In the genomic region with DNA sequence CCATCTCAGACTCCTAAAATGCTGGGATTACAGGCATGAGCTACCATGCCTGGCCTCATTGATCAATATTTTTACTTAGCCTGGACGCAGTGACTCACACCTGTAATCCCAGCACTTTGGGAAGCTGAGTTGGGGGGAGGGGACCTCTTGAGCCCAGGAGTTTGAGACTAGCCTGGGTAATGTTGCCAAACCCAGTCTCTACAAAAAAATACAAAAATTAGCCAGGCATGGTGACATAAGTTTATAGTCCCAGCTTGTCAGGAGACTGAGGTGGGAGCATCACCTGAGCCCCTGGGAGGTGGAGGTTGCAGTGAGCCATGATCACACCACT, we compare ENCODE assay signal across 10 cellular contexts. TPM values are rescaled to one million over a fixed set of nuclear protein-coding genes. Genes with fewer than 3 reads are reported as not detected.
DNase-seq lines count a peak whose midpoint lies in the region; ATAC-seq and TF ChIP-seq lines count a peak whose summit lies in the region.
"Had no signal": no experiment of that assay in that cellular context is flagged by ENCODE, and none has a peak within 500 bp of the region (broad histone marks: within the 10 kb centered on the region; RNA-seq: fewer than 3 reads in every experiment).

No MANE protein-coding gene starts in this region.

- H4K20me1 ChIP-seq in hepatocyte (ENCODE audit: insufficient read depth, poor library complexity, severe bottlenecking) = peaks cover 10% of the 10 kb centered on the region

- no peaks in the 10 kb centered on the region for H3K9me2 ChIP-seq in hepatocyte (replicated peaks; ENCODE audit: insufficient read depth)

- H3K27me3 ChIP-seq in hepatocyte (no peaks in the 10 kb centered on the region), thoracic aorta (replicated peaks; ENCODE audit: insufficient read depth) (no peaks in the 10 kb centered on the region)

- no peaks in the 10 kb centered on the region for H3K36me3 ChIP-seq in hepatocyte (replicated peaks; ENCODE audit: insufficient read depth, low read depth)
- no peaks in the 10 kb centered on the region for H3K36me3 ChIP-seq in thoracic aorta

- no peaks in the 10 kb centered on the region for H3K9me3 ChIP-seq in hepatocyte (ENCODE audit: low read depth)
- no peaks in the 10 kb centered on the region for H3K9me3 ChIP-seq in thoracic aorta

- POLR2A ChIA-PET in T-cell (lab: Charles Lee) = interaction anchor here (0.6 to 0.9 kb wide), 2 partner anchors 85 to 93 kb away, joined by 3 to 9 read pairs; no protein-coding TSS in a partner anchor

- peak overlapping the region; percentile 81 for H3K27ac Mint-ChIP-seq in activated naive CD4-positive, alpha-beta T cell treated with anti-CD3 and anti-CD28 coated beads, Interleukin-2, amount 50 U/mL, for 24 hours
- peak overlapping the region in 1 of 2 donors; percentile 34 for H3K27ac Mint-ChIP-seq in T-cell

- CTCF ChIA-PET in T-cell (lab: Charles Lee) = interaction anchor here (0.6 to 2.3 kb wide), 5 partner anchors 13 to 78 kb away, joined by 3 to 9 read pairs (median 3); no protein-coding TSS in a partner anchor

- H3K4me1 ChIP-seq in hepatocyte (ENCODE audit: insufficient read depth) (peaks cover 21% of the 10 kb centered on the region), thoracic aorta (ENCODE audit: control insufficient read depth in 1 of 2, low read depth in 2 of 2) (peaks cover 6 to 16% of the 10 kb centered on the region in 2 donors)

- no peak overlapping the region for H2AFZ ChIP-seq in hepatocyte

- H3K79me2 ChIP-seq in hepatocyte = peaks cover 61% of the 10 kb centered on the region

- H3K9me3 Mint-ChIP-seq in activated naive CD4-positive, alpha-beta T cell treated with anti-CD3 and anti-CD28 coated beads, Interleukin-2, amount 50 U/mL, for 24 hours = no peaks in the 10 kb centered on the region
- H3K9me3 Mint-ChIP-seq in T-cell = no peaks in the 10 kb centered on the region

- H3K4me3 Mint-ChIP-seq in activated naive CD4-positive, alpha-beta T cell treated with anti-CD3 and anti-CD28 coated beads, Interleukin-2, amount 50 U/mL, for 24 hours = peak overlapping the region; percentile 96
- H3K4me3 Mint-ChIP-seq in T-cell = peak overlapping the region; percentile 98 to 100 (median 99)

- 60% methylated on average over 1 of the region's 1 CpG for WGBS in hepatocyte (ENCODE audit: low lambda C conversion rate, missing lambda C conversion rate)

- H3K4me2 ChIP-seq in hepatocyte = peak overlapping the region; percentile 82

- ATAC-seq in T-cell (replicated peaks in 1 of 4) (no peak), thoracic aorta (ENCODE audit: insufficient number of reproducible peaks, low FRiP score, low read depth) (no peak), GM18502 (IDR thresholded peaks at IDR 0.05; ENCODE audit: poor library complexity, unreplicated experiment) (no peak), HG02852 (IDR thresholded peaks at IDR 0.05; ENCODE audit: unreplicated experiment) (no peak), HG03280 (IDR thresholded peaks at IDR 0.05; ENCODE audit: unreplicated experiment) (no peak)
- ATAC-seq: sciatic nerve had no signal

- no peak for DNase-seq in activated naive CD4-positive, alpha-beta T cell treated with anti-CD3 and anti-CD28 coated beads, Interleukin-2, amount 50 U/mL, for 16 hours
- DNase-seq in T-cell (no peak), hepatocyte (ENCODE audit: low spot score) (no peak), thoracic aorta (ENCODE audit: low spot score) (no peak)
- DNase-seq: activated effector memory CD4-positive, alpha-beta T cell treated with Interleukin-2 at 50 U/mL for 16 hours had no signal

- H3K36me3 Mint-ChIP-seq in activated naive CD4-positive, alpha-beta T cell treated with anti-CD3 and anti-CD28 coated beads, Interleukin-2, amount 50 U/mL, for 24 hours = peaks cover 16% of the 10 kb centered on the region
- H3K36me3 Mint-ChIP-seq in T-cell = peaks cover 18% of the 10 kb centered on the region

- TF ChIP-seq CTCF in hepatocyte (IDR thresholded peaks at IDR 0.05; ENCODE audit: poor library complexity) (no peak), thoracic aorta (IDR thresholded peaks at IDR 0.05) (no peak)

- H3K4me3 ChIP-seq in hepatocyte (no peak overlapping the region), thoracic aorta (peak overlapping the region; percentile 79)

- H3K4me1 Mint-ChIP-seq in activated naive CD4-positive, alpha-beta T cell treated with anti-CD3 and anti-CD28 coated beads, Interleukin-2, amount 50 U/mL, for 24 hours = peaks cover 70% of the 10 kb centered on the region
- H3K4me1 Mint-ChIP-seq in T-cell = peaks cover 54 to 70% (median 63%) of the 10 kb centered on the region in 3 donors

- H3K27ac ChIP-seq in hepatocyte (no peak overlapping the region), thoracic aorta (no peak overlapping the region)

- H3K27me3 Mint-ChIP-seq in activated naive CD4-positive, alpha-beta T cell treated with anti-CD3 and anti-CD28 coated beads, Interleukin-2, amount 50 U/mL, for 24 hours = no peaks in the 10 kb centered on the region
- H3K27me3 Mint-ChIP-seq in T-cell = no peaks in the 10 kb centered on the region

RNA-seq across cellular contexts. Expression of a gene that starts 1.9 kb away (rescaled TPM):
- total RNA-seq in T-cell (10 to 100 TPM; 42.6 to 54.9 (median 44.0) TPM), hepatocyte (90.3 and 112 TPM in 2 replicates), thoracic aorta (10 to 100 TPM; 39.3 to 50.8 TPM)
- 97.2 and 98.8 TPM in 2 replicates for polyA plus RNA-seq in hepatocyte

RNA-seq across cellular contexts. Expression of a gene that starts 18.9 kb away (rescaled TPM):
- 10 to 100 TPM; 64.0 to 81.4 (median 72.3) TPM for total RNA-seq in T-cell
- 11.7 and 13.1 TPM in 2 replicates for total RNA-seq in hepatocyte
- polyA plus RNA-seq in hepatocyte = 4.3 TPM in 2 replicates
- 10 to 100 TPM; 21.9 to 26.0 TPM for total RNA-seq in thoracic aorta
